Comparison of ENCODE assay signal across 9 cellular contexts in genomic region chr6:154732538-154732823, GRCh38. TPM values are rescaled to one million over a fixed set of nuclear protein-coding genes. Genes with fewer than 3 reads are reported as not detected.
DNase-seq lines count a peak whose midpoint lies in the region; ATAC-seq, FAIRE-seq and TF ChIP-seq lines count a peak whose summit lies in the region.
"Had no signal": no experiment of that assay in that cellular context is flagged by ENCODE, and none has a peak within 500 bp of the region (broad histone marks: within the 10 kb centered on the region; RNA-seq: fewer than 3 reads in every experiment).

No MANE protein-coding gene starts in this region.

- H3K36me3 ChIP-seq in kidney (ENCODE audit: control insufficient read depth in 1 of 2, insufficient read depth in 2 of 2, low read length in 2 of 2) (no peaks in the 10 kb centered on the region), thymus (ENCODE audit: control insufficient read depth, insufficient read depth) (peaks cover 2% of the 10 kb centered on the region)

- H3K27ac ChIP-seq in kidney (ENCODE audit: low read depth in 2 of 2, low read length in 2 of 2) (peak overlapping the region in 1 of 2 donors; percentile 100), thymus (ENCODE audit: low read depth) (no peak overlapping the region)

- TF ChIP-seq CTCF in kidney (IDR thresholded peaks at IDR 0.05; ENCODE audit: borderline replicate concordance, extremely low read depth, insufficient read depth) = no peak

- DNase-seq in activated T-cell treated with anti-CD3 and anti-CD28 coated beads, Interleukin-2, amount 50 U/mL, for 24 hours = no peak
- no peak for DNase-seq in activated T-cell treated with anti-CD3 and anti-CD28 coated beads, Interleukin-2, amount 50 U/mL, for 1 hour
- no peak for DNase-seq in activated naive CD8-positive, alpha-beta T cell treated with anti-CD3 and anti-CD28 coated beads, Interleukin-2, amount 10 ng/mL, durations not matched to agents 7 days and 5 days
- DNase-seq in kidney (no peak), SIG-M5 (lab: John Stamatoyannopoulos, UW) (no peak)

- peaks cover 6 to 16% of the 10 kb centered on the region in 2 donors for H3K4me1 ChIP-seq in kidney (ENCODE audit: control insufficient read depth in 1 of 2, insufficient read depth in 1 of 2, low read depth in 1 of 2, low read length in 2 of 2)
- H3K4me1 ChIP-seq in thymus (ENCODE audit: control insufficient read depth, insufficient read depth, low read length) = peaks cover 4% of the 10 kb centered on the region

- H3K27me3 ChIP-seq in thymus (ENCODE audit: control insufficient read depth, insufficient read depth) = no peaks in the 10 kb centered on the region

- H3K4me3 ChIP-seq in kidney (ENCODE audit: low read length in 2 of 2) (peak overlapping the region; percentile 78 to 92), thymus (ENCODE audit: low read length) (peak overlapping the region; percentile 92)

- no peaks in the 10 kb centered on the region for H3K9me3 Mint-ChIP-seq in activated T-cell treated with anti-CD3 and anti-CD28 coated beads, Interleukin-2, amount 50 U/mL, for 24 hours
- H3K9me3 Mint-ChIP-seq in activated naive CD8-positive, alpha-beta T cell treated with anti-CD3 and anti-CD28 coated beads, Interleukin-2, amount 10 ng/mL, durations not matched to agents 7 days and 5 days = no peaks in the 10 kb centered on the region

- no peak for FAIRE-seq in kidney (lab: Jason Lieb, UNC)
- FAIRE-seq: G401.6 had no signal

- no peaks in the 10 kb centered on the region for H3K27me3 Mint-ChIP-seq in activated T-cell treated with anti-CD3 and anti-CD28 coated beads, Interleukin-2, amount 50 U/mL, for 24 hours
- no peaks in the 10 kb centered on the region for H3K27me3 Mint-ChIP-seq in activated naive CD8-positive, alpha-beta T cell treated with anti-CD3 and anti-CD28 coated beads, Interleukin-2, amount 10 ng/mL, durations not matched to agents 7 days and 5 days

- WGBS in thymus = 61% methylated on average over 8 of the region's 8 CpGs

- peak overlapping the region; percentile 86 for H3K27ac Mint-ChIP-seq in activated T-cell treated with anti-CD3 and anti-CD28 coated beads, Interleukin-2, amount 50 U/mL, for 24 hours
- H3K27ac Mint-ChIP-seq in activated naive CD8-positive, alpha-beta T cell treated with anti-CD3 and anti-CD28 coated beads, Interleukin-2, amount 10 ng/mL, durations not matched to agents 7 days and 5 days = peak overlapping the region; percentile 83

- POLR2A ChIA-PET in activated naive CD8-positive, alpha-beta T cell treated with anti-CD3 and anti-CD28 coated beads, Interleukin-2, amount 10 ng/mL, durations not matched to agents 7 days and 5 days (lab: Charles Lee) = no interaction called here

- H3K9me3 ChIP-seq in kidney (ENCODE audit: control insufficient read depth in 1 of 2, low read length in 2 of 2) = no peaks in the 10 kb centered on the region
- no peaks in the 10 kb centered on the region for H3K9me3 ChIP-seq in thymus (ENCODE audit: control insufficient read depth)

- peak overlapping the region; percentile 83 for H3K4me3 Mint-ChIP-seq in activated T-cell treated with anti-CD3 and anti-CD28 coated beads, Interleukin-2, amount 50 U/mL, for 24 hours
- H3K4me3 Mint-ChIP-seq in activated naive CD8-positive, alpha-beta T cell treated with anti-CD3 and anti-CD28 coated beads, Interleukin-2, amount 10 ng/mL, durations not matched to agents 7 days and 5 days = peak overlapping the region; percentile 87

- H3K4me1 Mint-ChIP-seq in activated T-cell treated with anti-CD3 and anti-CD28 coated beads, Interleukin-2, amount 50 U/mL, for 24 hours (ENCODE audit: low read depth) = peaks cover 36% of the 10 kb centered on the region
- H3K4me1 Mint-ChIP-seq in activated naive CD8-positive, alpha-beta T cell treated with anti-CD3 and anti-CD28 coated beads, Interleukin-2, amount 10 ng/mL, durations not matched to agents 7 days and 5 days = peaks cover 20% of the 10 kb centered on the region

- intact Hi-C loops in kidney (cut with DNase I) = no loop called here

- no peak for ATAC-seq in activated naive CD8-positive, alpha-beta T cell treated with anti-CD3 and anti-CD28 coated beads, Interleukin-2, amount 10 ng/mL, durations not matched to agents 7 days and 5 days (ENCODE audit: low read depth)
- ATAC-seq in GM19351 (IDR thresholded peaks at IDR 0.05; ENCODE audit: unreplicated experiment) = no peak
- ATAC-seq in HG02798 (IDR thresholded peaks at IDR 0.05; ENCODE audit: poor library complexity, unreplicated experiment) = no peak

- H3K9ac ChIP-seq in kidney (ENCODE audit: low read length in 2 of 2) = peak overlapping the region; percentile 63 to 75

- peaks cover 27% of the 10 kb centered on the region for H3K36me3 Mint-ChIP-seq in activated T-cell treated with anti-CD3 and anti-CD28 coated beads, Interleukin-2, amount 50 U/mL, for 24 hours (ENCODE audit: low read depth)
- peaks cover 5% of the 10 kb centered on the region for H3K36me3 Mint-ChIP-seq in activated naive CD8-positive, alpha-beta T cell treated with anti-CD3 and anti-CD28 coated beads, Interleukin-2, amount 10 ng/mL, durations not matched to agents 7 days and 5 days

RNA-seq across cellular contexts. Expression of gene SCAF8, which starts 0.7 kb away (rescaled TPM):
- 10 to 100 TPM; 42.3 to 46.4 TPM for total RNA-seq in activated naive CD8-positive, alpha-beta T cell treated with anti-CD3 and anti-CD28 coated beads, Interleukin-2, amount 10 ng/mL, durations not matched to agents 7 days and 5 days
- 52.2 TPM for total RNA-seq in kidney
- polyA plus RNA-seq in kidney (ENCODE audit: insufficient read depth, low read depth, low replicate concordance) (8.3 TPM), thymus (20.8 TPM)
